9 cellular contexts compared by ENCODE assay signal in the genomic region with DNA sequence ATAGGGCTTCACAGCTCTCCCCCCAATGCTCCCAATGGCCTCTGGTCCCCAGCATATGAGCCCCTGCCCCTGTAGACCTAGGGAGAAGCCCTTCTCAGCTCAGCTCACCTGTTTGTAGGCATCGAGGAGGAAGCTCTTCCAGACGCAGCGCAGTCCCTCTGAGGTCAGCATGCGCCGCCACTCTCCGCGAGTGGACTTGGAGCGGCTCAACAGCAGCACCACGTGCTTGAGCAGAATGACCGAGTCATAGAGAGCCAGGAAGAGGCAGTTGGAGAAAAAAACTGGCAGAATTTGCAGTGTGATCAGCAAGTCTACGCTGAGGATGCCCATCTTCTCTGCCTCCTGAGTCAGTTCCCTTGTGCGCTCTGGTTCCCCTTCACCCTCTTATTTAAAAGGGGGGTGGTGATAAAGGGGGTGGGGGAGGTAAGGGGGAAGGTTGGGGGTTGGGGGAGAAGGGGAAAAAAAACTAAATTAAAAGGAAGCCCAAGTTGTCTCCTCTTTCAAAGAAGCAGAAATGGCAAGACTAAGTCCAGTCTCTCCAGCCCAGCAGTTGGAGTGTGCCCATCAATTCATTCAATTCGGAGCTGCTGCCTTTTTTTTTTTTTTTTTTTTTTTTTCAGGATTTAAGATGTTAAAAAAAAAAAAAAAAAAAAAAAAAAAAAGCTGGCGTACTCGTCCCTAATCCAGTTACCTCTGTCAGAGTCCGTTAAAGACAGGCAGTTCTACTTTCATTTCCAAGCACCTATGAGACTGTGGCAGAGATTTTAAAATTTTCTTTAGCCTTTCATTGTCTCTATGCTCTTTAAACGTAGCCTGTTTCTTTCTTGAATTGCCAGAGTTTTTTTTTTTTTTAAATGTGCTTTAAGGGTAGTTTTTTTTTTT. TPM values are rescaled to one million over a fixed set of nuclear protein-coding genes. Genes with fewer than 3 reads are reported as not detected.
DNase-seq lines count a peak whose midpoint lies in the region; ATAC-seq and TF ChIP-seq lines count a peak whose summit lies in the region.
"Had no signal": no experiment of that assay in that cellular context is flagged by ENCODE, and none has a peak within 500 bp of the region (broad histone marks: within the 10 kb centered on the region; RNA-seq: fewer than 3 reads in every experiment).

A gene (minus strand): TSS at position 362 of the 882 bp plus-strand sequence. CDS start 32 bp downstream, at position 330.

- no peak for DNase-seq in activated CD4-positive, alpha-beta T cell treated with anti-CD3 and anti-CD28 coated beads, Interleukin-2, amount 10 ng/mL, durations not matched to agents 24 days and 14 days
- DNase-seq in activated CD4-positive, alpha-beta T cell treated with anti-CD3 and anti-CD28 coated beads for 48 hours = no peak
- peak; percentile 29 for DNase-seq in dedifferentiated amniotic fluid mesenchymal stem cell (ENCODE audit: extremely low spot score)
- DNase-seq in midbrain (lab: John Stamatoyannopoulos, UW) = peak; percentile 68
- DNase-seq in vagina (ENCODE audit: extremely low spot score in 2 of 2) = no peak
- DNase-seq in sigmoid colon = no peak

- intact Hi-C loops in activated CD4-positive, alpha-beta T cell treated with anti-CD3 and anti-CD28 coated beads, Interleukin-2, amount 10 ng/mL, durations not matched to agents 24 days and 14 days (cut with micrococcal nuclease) = loop anchor here (10.0 kb wide), 1 partner anchor 633 kb away; no protein-coding TSS in a partner anchor
- intact Hi-C loops in vagina (cut with DNase I) (no loop called here), sigmoid colon (cut with DNase I) (no loop called here)

- H3K4me1 ChIP-seq in vagina = peaks cover 19% of the 10 kb centered on the region
- peaks cover 0 to 8% (median 0%) of the 10 kb centered on the region in 4 donors for H3K4me1 ChIP-seq in sigmoid colon

- H3K27ac ChIP-seq in vagina = peak within 1 kb of the TSS; percentile 85
- H3K27ac ChIP-seq in sigmoid colon = no peak within 1 kb of the TSS
- H3K27ac ChIP-seq: BLaER1 treated with 17β-estradiol and CSF1 and Interleukin-3, amounts not matched to agents 10 nM and 100 nM had no signal

- no peaks in the 10 kb centered on the region for H3K27me3 Mint-ChIP-seq in activated CD4-positive, alpha-beta T cell treated with anti-CD3 and anti-CD28 coated beads, Interleukin-2, amount 10 ng/mL, durations not matched to agents 24 days and 14 days

- TF ChIP-seq CTCF in vagina (IDR thresholded peaks at IDR 0.05) (no peak), sigmoid colon (IDR thresholded peaks at IDR 0.05) (no peak)

- TF ChIP-seq POLR2A in vagina (IDR thresholded peaks at IDR 0.05) = peak in 1 of 2 donors; percentile 50
- TF ChIP-seq POLR2A in sigmoid colon (IDR thresholded peaks at IDR 0.05) = no peak

- H3K4me1 Mint-ChIP-seq in activated CD4-positive, alpha-beta T cell treated with anti-CD3 and anti-CD28 coated beads, Interleukin-2, amount 10 ng/mL, durations not matched to agents 24 days and 14 days = peaks cover 3% of the 10 kb centered on the region

- H3K9me3 ChIP-seq in vagina (no peaks in the 10 kb centered on the region), sigmoid colon (no peaks in the 10 kb centered on the region)
- H3K9me3 ChIP-seq: BLaER1 treated with 17β-estradiol and CSF1 and Interleukin-3, amounts not matched to agents 10 nM and 100 nM had no signal

- H3K27ac Mint-ChIP-seq in activated CD4-positive, alpha-beta T cell treated with anti-CD3 and anti-CD28 coated beads, Interleukin-2, amount 10 ng/mL, durations not matched to agents 24 days and 14 days = no peak within 1 kb of the TSS

- ATAC-seq in GM21529 (IDR thresholded peaks at IDR 0.05; ENCODE audit: unreplicated experiment) = no peak
- no peak for ATAC-seq in HG02571 (IDR thresholded peaks at IDR 0.05; ENCODE audit: unreplicated experiment)

- H3K27me3 ChIP-seq in vagina = no peaks in the 10 kb centered on the region
- peaks cover 0 to 6% (median 0%) of the 10 kb centered on the region in 3 donors for H3K27me3 ChIP-seq in sigmoid colon
- H3K27me3 ChIP-seq: BLaER1 treated with 17β-estradiol and CSF1 and Interleukin-3, amounts not matched to agents 10 nM and 100 nM had no signal

- 51 to 52% methylated on average over 17 of the region's 17 CpGs for WGBS in sigmoid colon, 2 donors

- no peaks in the 10 kb centered on the region for H3K36me3 Mint-ChIP-seq in activated CD4-positive, alpha-beta T cell treated with anti-CD3 and anti-CD28 coated beads, Interleukin-2, amount 10 ng/mL, durations not matched to agents 24 days and 14 days (ENCODE audit: low read depth)

- H3K9me3 Mint-ChIP-seq in activated CD4-positive, alpha-beta T cell treated with anti-CD3 and anti-CD28 coated beads, Interleukin-2, amount 10 ng/mL, durations not matched to agents 24 days and 14 days = no peaks in the 10 kb centered on the region

- H3K4me3 Mint-ChIP-seq in activated CD4-positive, alpha-beta T cell treated with anti-CD3 and anti-CD28 coated beads, Interleukin-2, amount 10 ng/mL, durations not matched to agents 24 days and 14 days = peak within 1 kb of the TSS; percentile 22

- peak within 1 kb of the TSS; percentile 37 to 41 for H3K4me3 ChIP-seq in vagina
- H3K4me3 ChIP-seq in sigmoid colon = peak within 1 kb of the TSS in 2 of 4 donors; percentile 15 to 27
- H3K4me3 ChIP-seq: BLaER1 treated with 17β-estradiol and CSF1 and Interleukin-3, amounts not matched to agents 10 nM and 100 nM had no signal

- TF ChIP-seq EP300 in sigmoid colon (IDR thresholded peaks at IDR 0.05) = no peak

- H3K36me3 ChIP-seq in vagina (no peaks in the 10 kb centered on the region), sigmoid colon (no peaks in the 10 kb centered on the region)
- H3K36me3 ChIP-seq: BLaER1 treated with 17β-estradiol and CSF1 and Interleukin-3, amounts not matched to agents 10 nM and 100 nM had no signal

RNA-seq across cellular contexts. Expression of the gene that starts here (rescaled TPM):
- total RNA-seq in activated CD4-positive, alpha-beta T cell treated with anti-CD3 and anti-CD28 coated beads, Interleukin-2, amount 10 ng/mL, durations not matched to agents 24 days and 14 days = not detected in 2 replicates
- total RNA-seq in vagina = 38.5 TPM
- 1 to 10 TPM in 1 of 4 donors, under 1 TPM in 3; 0.16 to 1.8 (median 0.62) TPM for total RNA-seq in sigmoid colon
- 1 to 10 TPM in 1 of 3 donors, under 1 TPM in 2; 0.13 to 1.6 (median 0.60) TPM for polyA plus RNA-seq in sigmoid colon

Comparison
In these comparisons a context has a peak if more than half of its experiments do, and no peak if none do; other contexts are left out.
1. RNA of the gene that starts here (total RNA-seq): 38.5 TPM in vagina (single experiment); 0.16 to 1.8 TPM in sigmoid colon and not detected in activated CD4-positive, alpha-beta T cell treated with anti-CD3 and anti-CD28 coated beads, Interleukin-2, amount 10 ng/mL, durations not matched to agents 24 days and 14 days; every median in the first group is over 10 times any median in the second.
2. DNase-seq: peak in dedifferentiated amniotic fluid mesenchymal stem cell (single experiment) and midbrain (single experiment); none in activated CD4-positive, alpha-beta T cell treated with anti-CD3 and anti-CD28 coated beads, Interleukin-2, amount 10 ng/mL, durations not matched to agents 24 days and 14 days (single experiment), activated CD4-positive, alpha-beta T cell treated with anti-CD3 and anti-CD28 coated beads for 48 hours (single experiment), vagina (0 of 2) and sigmoid colon (single experiment).